21 cellular contexts compared by ENCODE assay signal in genomic region chr2:187995556-187995955, GRCh38.
"Had no signal": no experiment of that assay in that cellular context is flagged by ENCODE, and none has a peak within 500 bp of the region (broad histone marks: within the 10 kb centered on the region; RNA-seq: fewer than 3 reads in every experiment).

No MANE protein-coding gene starts in this region.

- H3K27ac ChIP-seq: adrenal gland, breast epithelium, SJCRH30, VCaP had no signal

- H3K36me3 ChIP-seq: adrenal gland, breast epithelium, MG63, SJCRH30 had no signal

- ATAC-seq: activated T-helper 17 cell treated with anti-CD3 and anti-CD28 coated beads, Interleukin-2, amount 50 U/mL, for 72 hours; Panc1 had no signal

- H3K9me3 ChIP-seq: adrenal gland, breast epithelium, MG63, SJCRH30 had no signal

- H3K4me3 ChIP-seq: adrenal gland, breast epithelium, MG63, SJCRH30 had no signal

- H3K27me3 ChIP-seq: adrenal gland, breast epithelium, MG63, SJCRH30 had no signal

- H3K9ac ChIP-seq: SK-N-SH had no signal

- DNase-seq: activated CD4-positive, alpha-beta memory T cell treated with anti-CD3 and anti-CD28 coated beads, Interleukin-2, amount 10 ng/mL, durations not matched to agents 7 days and 5 days; activated CD4-positive, alpha-beta T cell treated with anti-CD3 and anti-CD28 coated beads, Interleukin-2, amount 50 U/mL, for 1 hour; activated gamma-delta T cell; activated naive CD4-positive, alpha-beta T cell treated with anti-CD3 and anti-CD28 coated beads, Interleukin-2, amount 10 ng/mL, durations not matched to agents 7 days and 5 days; activated naive CD8-positive, alpha-beta T cell treated with anti-CD3 and anti-CD28 coated beads, Interleukin-2, amount 10 ng/mL, durations not matched to agents 7 days and 5 days; activated T-cell treated with anti-CD3 and anti-CD28 coated beads for 4 hours; activated T-cell treated with anti-CD3 and anti-CD28 coated beads, Interleukin-2, amount 50 U/mL, for 48 hours; NCI-H1417 treated with DMSO at 0.1 percent for 48 hours; NCI-H1694; NCI-H2107; NCI-H526 treated with DMSO at 0.1 percent for 48 hours; Right ventricle myocardium superior; SK-N-SH; T-helper 1 cell had no signal

- H3K4me2 ChIP-seq: SK-N-SH had no signal

- H3K4me1 ChIP-seq: adrenal gland, breast epithelium had no signal
